In genomic region chr14:24132061-24132685, GRCh38 we compare ENCODE assay signal across 10 cellular contexts. TPM values are rescaled to one million over a fixed set of nuclear protein-coding genes. Genes with fewer than 3 reads are reported as not detected.
DNase-seq lines count a peak whose midpoint lies in the region; ATAC-seq and TF ChIP-seq lines count a peak whose summit lies in the region.
"Had no signal": no experiment of that assay in that cellular context is flagged by ENCODE, and none has a peak within 500 bp of the region (broad histone marks: within the 10 kb centered on the region; RNA-seq: fewer than 3 reads in every experiment).

No MANE protein-coding gene starts in this region.

- no peak for TF ChIP-seq EP300 in upper lobe of left lung (IDR thresholded peaks at IDR 0.05)

- H3K27ac ChIP-seq in upper lobe of left lung, result peak overlapping the region in 3 of 4 donors; percentile 38 to 77 (median 51)

- peak; percentile 73 for DNase-seq in activated effector memory CD4-positive, alpha-beta T cell treated with anti-CD3 and anti-CD28 coated beads, Interleukin-2, amount 50 U/mL, for 16 hours
- no peak for DNase-seq in activated effector memory CD4-positive, alpha-beta T cell treated with Interleukin-2 at 50 U/mL for 16 hours
- DNase-seq in activated T-cell treated with anti-CD3 and anti-CD28 coated beads for 1 hour (ENCODE audit: low read depth) (peak; percentile 24), kidney tubule cell (ENCODE audit: low spot score) (peak; percentile 66), upper lobe of left lung (peak in 1 of 2 donors; percentile 84), occipital lobe (lab: John Stamatoyannopoulos, UW) (no peak), cerebellar cortex (ENCODE audit: low spot score) (no peak), HuH-7 (ENCODE audit: low spot score) (no peak)
- DNase-seq: KG1, SIG-M5 had no signal

- no peaks in the 10 kb centered on the region for H3K27me3 ChIP-seq in upper lobe of left lung

- no peak for TF ChIP-seq POLR2A in upper lobe of left lung (IDR thresholded peaks at IDR 0.05)

- ATAC-seq in upper lobe of left lung (ENCODE audit: low FRiP score in 2 of 2), result no peak

- H3K9me3 ChIP-seq in upper lobe of left lung, result no peaks in the 10 kb centered on the region

- peaks cover 9 to 24% (median 19%) of the 10 kb centered on the region in 4 donors for H3K4me1 ChIP-seq in upper lobe of left lung

- no peaks in the 10 kb centered on the region for H3K36me3 ChIP-seq in upper lobe of left lung

- H3K4me3 ChIP-seq in upper lobe of left lung, result no peak overlapping the region

- no peak for TF ChIP-seq CTCF in upper lobe of left lung (IDR thresholded peaks at IDR 0.05)

- WGBS in upper lobe of left lung, 2 donors, result 69 to 70% methylated on average over 13 to 24 of the region's 24 CpGs

RNA-seq across cellular contexts. Expression of gene FITM1, which starts 1.7 kb away (rescaled TPM):
- total RNA-seq in upper lobe of left lung (under 1 TPM in 4 of 6 donors, not detected in 2; 0.63 to 0.89 (median 0.82) TPM), occipital lobe (not detected)

RNA-seq across cellular contexts. Expression of gene PSME1, which starts 3.8 kb away (rescaled TPM):
- total RNA-seq in upper lobe of left lung (100 to 1,000 TPM in 5 of 6 donors, 10 to 100 TPM in 1; 56.6 to 206 (median 142) TPM), occipital lobe (24.5 TPM)

RNA-seq across cellular contexts. Expression of gene EMC9, which starts 9.2 kb away (rescaled TPM):
- total RNA-seq in upper lobe of left lung (10 to 100 TPM in 5 of 6 donors, 1 to 10 TPM in 1; 8.6 to 13.8 (median 12.0) TPM), occipital lobe (9.5 TPM)

RNA-seq across cellular contexts. Expression of gene PSME2, which starts 14.2 kb away (rescaled TPM):
- total RNA-seq in upper lobe of left lung, result 100 to 1,000 TPM in 3 of 6 donors, 10 to 100 TPM in 3; 58.5 to 144 (median 84.4) TPM
- 26.0 TPM for total RNA-seq in occipital lobe

RNA-seq across cellular contexts. Expression of gene RNF31, which starts 15.1 kb away (rescaled TPM):
- total RNA-seq in upper lobe of left lung (100 to 1,000 TPM in 2 of 6 donors, 10 to 100 TPM in 4; 52.1 to 173 (median 63.9) TPM), occipital lobe (20.4 TPM)

Comparison
In these comparisons a context has a peak if more than half of its experiments do, and no peak if none do; other contexts are left out.
1. DNase-seq: peak in activated effector memory CD4-positive, alpha-beta T cell treated with anti-CD3 and anti-CD28 coated beads, Interleukin-2, amount 50 U/mL, for 16 hours (single experiment), activated T-cell treated with anti-CD3 and anti-CD28 coated beads for 1 hour (single experiment) and kidney tubule cell (single experiment); none in activated effector memory CD4-positive, alpha-beta T cell treated with Interleukin-2 at 50 U/mL for 16 hours (single experiment), occipital lobe (single experiment), cerebellar cortex (single experiment) and HuH-7 (single experiment).